In genomic region chr3:63746211-63746610, GRCh38 we compare ENCODE assay signal across 24 cellular contexts.
"Had no signal": no experiment of that assay in that cellular context is flagged by ENCODE, and none has a peak within 500 bp of the region (broad histone marks: within the 10 kb centered on the region; RNA-seq: fewer than 3 reads in every experiment).

No MANE protein-coding gene starts in this region.

- H3K9me3 ChIP-seq: suprapubic skin, testis, thoracic aorta, thyroid gland, tibial artery, transverse colon, upper lobe of left lung, upper lobe of right lung, uterus, vagina had no signal

- H3K4me3 ChIP-seq: stomach, suprapubic skin, testis, thoracic aorta, thyroid gland, tibial artery, tibial nerve, transverse colon, upper lobe of left lung, upper lobe of right lung, uterus, vagina had no signal

- H3K36me3 ChIP-seq: stomach, suprapubic skin, thoracic aorta, thyroid gland, tibial artery, tibial nerve, transverse colon, upper lobe of left lung, upper lobe of right lung, uterus, vagina had no signal

- H3K27ac ChIP-seq: stomach, suprapubic skin, testis, thoracic aorta, thyroid gland, tibial artery, tibial nerve, transverse colon, upper lobe of left lung, upper lobe of right lung, uterus, vagina had no signal

- DNase-seq: stimulated activated CD4-positive, alpha-beta T cell treated with anti-CD3 and anti-CD28 coated beads, Interleukin-2, amount 100 ng/mL, for 48 hours; stimulated activated CD4-positive, alpha-beta T cell treated with anti-CD3 and anti-CD28 coated beads, Interleukin-4, amount 100 ng/mL, for 1 hour; stimulated activated CD4-positive, alpha-beta T cell treated with anti-CD3 and anti-CD28 coated beads, Interleukin-4, amount 100 ng/mL, for 24 hours; stimulated activated CD4-positive, alpha-beta T cell treated with anti-CD3 and anti-CD28 coated beads, Interleukin-4, amount 100 ng/mL, for 4 hours; stimulated activated CD8-positive, alpha-beta memory T cell treated with anti-CD3 and anti-CD28 coated beads, Interleukin-4, amount 100 ng/mL, for 48 hours; stimulated activated naive B cell treated with anti-CD40 and anti-IgM and Interleukin-4, amounts not matched to agents 10 μg/mL and 1 μg/mL and 100 μg/mL, for 72 hours; stimulated activated naive CD4-positive, alpha-beta T cell; stimulated activated naive CD4-positive, alpha-beta T cell treated with Interleukin-2 at 50 U/mL for 16 hours; stimulated activated naive CD8-positive, alpha-beta T cell treated with anti-CD3 and anti-CD28 coated beads, Interleukin-15, amount 100 ng/mL, for 72 hours; stimulated activated naive CD8-positive, alpha-beta T cell treated with anti-CD3 and anti-CD28 coated beads, Interleukin-15, Interleukin-2, amounts not matched to agents 100 U/mL and 50 U/mL, for 24 hours; stomach; substantia nigra; testis; thyroid gland; tibial artery; transverse colon; trophoblast cell; upper lobe of left lung; upper lobe of right lung; uterus had no signal

- H3K27me3 ChIP-seq: stomach, suprapubic skin, testis, thyroid gland, tibial artery, tibial nerve, transverse colon, upper lobe of left lung, upper lobe of right lung, uterus, vagina had no signal
